Comparison of ENCODE assay signal across 10 cellular contexts in genomic region chr5:6737043-6737941, GRCh38. TPM values are rescaled to one million over a fixed set of nuclear protein-coding genes. Genes with fewer than 3 reads are reported as not detected.
DNase-seq lines count a peak whose midpoint lies in the region; ATAC-seq and TF ChIP-seq lines count a peak whose summit lies in the region.
"Had no signal": no experiment of that assay in that cellular context is flagged by ENCODE, and none has a peak within 500 bp of the region (broad histone marks: within the 10 kb centered on the region; RNA-seq: fewer than 3 reads in every experiment).

No MANE protein-coding gene starts in this region.

- DNase-seq in activated naive CD4-positive, alpha-beta T cell treated with anti-CD3 and anti-CD28 coated beads, Interleukin-2, amount 10 ng/mL, durations not matched to agents 7 days and 5 days, result no peak
- DNase-seq in activated naive CD4-positive, alpha-beta T cell treated with anti-CD3 and anti-CD28 coated beads, Interleukin-2, amount 50 U/mL, for 16 hours, result no peak
- DNase-seq in T-helper 17 cell (no peak), transverse colon (no peak), H4 (ENCODE audit: low spot score) (no peak), NCI-H2196 treated with DMSO at 0.1 percent for 48 hours (lab: John Stamatoyannopoulos, UW; ENCODE audit: unreplicated experiment) (no peak), SK-N-DZ (ENCODE audit: low spot score) (no peak)

- TF ChIP-seq POLR2A in transverse colon (IDR thresholded peaks at IDR 0.05), result no peak

- H3K9me3 ChIP-seq in T-helper 17 cell (ENCODE audit: control insufficient read depth, low read length, poor library complexity, severe bottlenecking) (no peaks in the 10 kb centered on the region), transverse colon (no peaks in the 10 kb centered on the region)
- H3K9me3 ChIP-seq: adrenal gland had no signal

- TF ChIP-seq CTCF in transverse colon (IDR thresholded peaks at IDR 0.05), result no peak

- peaks cover 0 to 11% (median 0%) of the 10 kb centered on the region in 4 donors for H3K36me3 ChIP-seq in transverse colon

- no peaks in the 10 kb centered on the region for H3K27me3 Mint-ChIP-seq in activated naive CD4-positive, alpha-beta T cell treated with anti-CD3 and anti-CD28 coated beads, Interleukin-2, amount 10 ng/mL, durations not matched to agents 7 days and 5 days
- no peaks in the 10 kb centered on the region for H3K27me3 Mint-ChIP-seq in T-helper 17 cell

- peaks cover 40% of the 10 kb centered on the region for H3K36me3 Mint-ChIP-seq in activated naive CD4-positive, alpha-beta T cell treated with anti-CD3 and anti-CD28 coated beads, Interleukin-2, amount 10 ng/mL, durations not matched to agents 7 days and 5 days
- peaks cover 9% of the 10 kb centered on the region for H3K36me3 Mint-ChIP-seq in T-helper 17 cell (ENCODE audit: low read depth)

- intact Hi-C loops in transverse colon (cut with DNase I; ENCODE audit: low total_unique reads), result no loop called here

- H3K4me1 ChIP-seq in transverse colon, result peaks cover 7 to 13% (median 10%) of the 10 kb centered on the region in 4 donors

- 62 to 92% methylated on average over 6 to 24 of the region's 24 CpGs for WGBS in transverse colon (ENCODE audit: low coverage in 1 of 2), 2 donors

- peaks cover 40% of the 10 kb centered on the region for H3K4me1 Mint-ChIP-seq in activated naive CD4-positive, alpha-beta T cell treated with anti-CD3 and anti-CD28 coated beads, Interleukin-2, amount 10 ng/mL, durations not matched to agents 7 days and 5 days
- H3K4me1 Mint-ChIP-seq in T-helper 17 cell, result peaks cover 34% of the 10 kb centered on the region

- ATAC-seq in HG02840 (IDR thresholded peaks at IDR 0.05; ENCODE audit: low FRiP score, unreplicated experiment) (peak; percentile 83), T-helper 17 cell (no peak)

- CTCF ChIA-PET in activated naive CD4-positive, alpha-beta T cell treated with anti-CD3 and anti-CD28 coated beads, Interleukin-2, amount 10 ng/mL, durations not matched to agents 7 days and 5 days (lab: Charles Lee), result interaction anchor here (2.8 kb wide), 1 partner anchor 8 kb away, joined by 8 read pairs; no protein-coding TSS in a partner anchor

- H3K4me3 ChIP-seq in transverse colon, result no peak overlapping the region
- H3K4me3 ChIP-seq: adrenal gland had no signal

- H3K27ac Mint-ChIP-seq in activated naive CD4-positive, alpha-beta T cell treated with anti-CD3 and anti-CD28 coated beads, Interleukin-2, amount 10 ng/mL, durations not matched to agents 7 days and 5 days, result peak overlapping the region; percentile 64
- peak overlapping the region; percentile 51 for H3K27ac Mint-ChIP-seq in T-helper 17 cell

- H3K9me3 Mint-ChIP-seq in activated naive CD4-positive, alpha-beta T cell treated with anti-CD3 and anti-CD28 coated beads, Interleukin-2, amount 10 ng/mL, durations not matched to agents 7 days and 5 days, result no peaks in the 10 kb centered on the region

- peak overlapping the region in 3 of 4 donors; percentile 10 to 55 (median 23) for H3K27ac ChIP-seq in transverse colon
- H3K27ac ChIP-seq: adrenal gland, C4-2B had no signal

- no peak overlapping the region for H3K4me3 Mint-ChIP-seq in activated naive CD4-positive, alpha-beta T cell treated with anti-CD3 and anti-CD28 coated beads, Interleukin-2, amount 10 ng/mL, durations not matched to agents 7 days and 5 days
- H3K4me3 Mint-ChIP-seq in T-helper 17 cell, result peak overlapping the region; percentile 41

- TF ChIP-seq EP300 in transverse colon (IDR thresholded peaks at IDR 0.05; ENCODE audit: low read depth), result no peak

- H3K27me3 ChIP-seq in transverse colon, result no peaks in the 10 kb centered on the region
- H3K27me3 ChIP-seq: adrenal gland had no signal

- in situ Hi-C loops in transverse colon (cut with MboI; ENCODE audit: low pct_ligation_motif_present in 1 of 4, low pct_unique_long_range_greater_than_20kb in 1 of 4, low sequenced_read_pairs in 3 of 4), result loop anchor here in 2 of 4 donors (25.0 kb wide), 2 partner anchors 100 to 125 kb away; partner anchors contain the start of genes NSUN2 (in 1 of the 2) and SRD5A1 (in 1 of the 2)

RNA-seq across cellular contexts. Expression of gene TENT4A, which starts 24.1 kb away (rescaled TPM):
- total RNA-seq in T-helper 17 cell, result 10 to 100 TPM; 54.7 to 59.4 TPM
- 10 to 100 TPM; 20.9 to 70.3 (median 28.1) TPM for total RNA-seq in transverse colon
- 3.9 and 6.2 TPM in 2 replicates for total RNA-seq in H4 (2014; rRNA removed; shearing (Covaris generic))
- polyA plus RNA-seq in SK-N-DZ (2014; cell fraction: cytosol; rRNA removed), result 11.5 and 16.6 TPM in 2 replicates
- polyA plus RNA-seq in SK-N-DZ (2014; cell fraction: nucleus; rRNA removed), result 57.7 and 92.4 TPM in 2 replicates
